Comparison of ENCODE assay signal across 1 cellular context in the genomic region with DNA sequence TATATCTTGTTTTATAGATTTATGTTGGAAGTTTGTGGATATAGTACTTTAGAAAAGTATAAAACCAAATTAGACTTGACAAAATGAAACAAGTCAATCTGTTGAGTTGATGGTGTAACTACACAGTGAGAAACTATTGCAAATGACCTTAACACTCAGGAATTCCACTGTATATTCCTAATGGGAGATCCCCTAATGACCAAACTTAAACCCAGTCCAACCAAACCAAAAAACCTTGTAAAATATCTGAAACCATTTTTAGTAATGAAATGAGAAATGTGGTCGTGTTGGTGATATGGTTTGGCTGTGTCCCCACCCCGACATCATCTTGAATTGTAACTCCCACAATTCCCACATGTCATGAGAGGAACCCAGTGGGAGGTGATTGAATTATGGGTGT.
A peak's percentile ranks its signal among the peaks of the same experiment; 100 is the strongest.
TF ChIP-seq lines count a peak whose summit lies in the region.

No MANE protein-coding gene starts in this region.

TF ChIP-seq in IMR-90, 13 proteins besides CTCF, POLR2A, EP300 and RAD21:
- TF ChIP-seq CEBPB (IDR thresholded peaks at IDR 0.05; ENCODE audit: low read depth, low read length) (peak; percentile 66; the same call in 1 of the 2 replicates), FOS (IDR thresholded peaks at IDR 0.05; ENCODE audit: low read depth, low read length) (no peak; the same call in 1 of the 2 replicates), MXI1 (IDR thresholded peaks at IDR 0.05; ENCODE audit: borderline replicate concordance, low read depth, low read length) (no peak)
